In the genomic region with DNA sequence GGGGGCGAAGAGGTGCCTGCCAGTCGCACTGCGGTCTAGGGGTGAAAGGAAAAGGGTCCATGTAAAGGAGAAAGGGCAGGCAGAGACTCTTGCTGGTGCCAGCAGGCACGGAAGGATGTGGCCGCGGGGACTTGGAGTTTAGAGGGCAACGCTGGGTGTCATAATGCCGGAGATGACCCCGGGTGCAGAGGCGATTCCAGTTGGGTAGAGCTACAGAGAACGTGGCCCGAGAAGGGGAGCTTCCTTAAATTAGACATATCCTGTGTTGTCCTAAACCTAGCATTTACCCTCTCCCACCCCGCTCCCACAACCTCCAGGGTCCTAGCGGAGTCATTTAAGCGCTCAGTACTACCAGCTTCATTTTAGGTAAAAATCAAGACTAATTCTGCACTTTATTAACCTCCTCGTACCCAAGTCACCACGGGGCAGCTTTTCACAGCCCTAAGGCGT, we compare ENCODE assay signal across 8 cellular contexts.
DNase-seq lines count a peak whose midpoint lies in the region; ATAC-seq and TF ChIP-seq lines count a peak whose summit lies in the region.

No MANE protein-coding gene starts in this region.

- intact Hi-C loops in testis (cut with DNase I; ENCODE audit: low total_unique reads), result no loop called here

- H3K4me1 ChIP-seq in testis, result peaks cover 29% of the 10 kb centered on the region

- 2% methylated on average over 17 to 18 of the region's 18 CpGs for WGBS in testis, 2 donors

- peak in 1 of 2 donors; percentile 2 for ATAC-seq in activated T-cell treated with anti-CD3 and anti-CD28 coated beads, Interleukin-2, amount 50 U/mL, for 4 hours
- no peak for ATAC-seq in HG03135 (IDR thresholded peaks at IDR 0.05; ENCODE audit: unreplicated experiment)
- ATAC-seq in HG03095 (IDR thresholded peaks at IDR 0.05; ENCODE audit: unreplicated experiment), result no peak

- H3K36me3 Mint-ChIP-seq in activated T-cell treated with anti-CD3 and anti-CD28 coated beads, Interleukin-2, amount 50 U/mL, for 4 hours (ENCODE audit: insufficient read depth), result no peaks in the 10 kb centered on the region
- peaks cover 8% of the 10 kb centered on the region for H3K36me3 Mint-ChIP-seq in activated CD4-positive, alpha-beta memory T cell treated with anti-CD3 and anti-CD28 coated beads, Interleukin-2, amount 10 ng/mL, durations not matched to agents 7 days and 5 days (ENCODE audit: low read depth)

- no peak for DNase-seq in activated T-cell treated with anti-CD3 and anti-CD28 coated beads, Interleukin-2, amount 50 U/mL, for 4 hours
- no peak for DNase-seq in activated T-cell treated with anti-CD3 and anti-CD28 coated beads, Interleukin-2, amount 50 U/mL, for 1 hour
- DNase-seq in activated CD4-positive, alpha-beta memory T cell treated with anti-CD3 and anti-CD28 coated beads, Interleukin-2, amount 10 ng/mL, durations not matched to agents 7 days and 5 days, result no peak
- DNase-seq in testis (no peak), NCI-H2081 treated with DMSO at 0.1 percent for 48 hours (lab: John Stamatoyannopoulos, UW) (no peak)

- peak overlapping the region; percentile 47 for H3K4me3 ChIP-seq in iPS-11a (ENCODE audit: low read depth, low read length)
- peak overlapping the region; percentile 26 to 58 for H3K4me3 ChIP-seq in testis

- no peak for TF ChIP-seq CTCF in testis (IDR thresholded peaks at IDR 0.05)

- peak overlapping the region; percentile 2 for H3K27ac Mint-ChIP-seq in activated CD4-positive, alpha-beta memory T cell treated with anti-CD3 and anti-CD28 coated beads, Interleukin-2, amount 10 ng/mL, durations not matched to agents 7 days and 5 days

- peaks cover 81% of the 10 kb centered on the region for H3K27me3 Mint-ChIP-seq in activated T-cell treated with anti-CD3 and anti-CD28 coated beads, Interleukin-2, amount 50 U/mL, for 4 hours (ENCODE audit: low read depth)
- peaks cover 79% of the 10 kb centered on the region for H3K27me3 Mint-ChIP-seq in activated CD4-positive, alpha-beta memory T cell treated with anti-CD3 and anti-CD28 coated beads, Interleukin-2, amount 10 ng/mL, durations not matched to agents 7 days and 5 days

- H3K4me3 Mint-ChIP-seq in activated T-cell treated with anti-CD3 and anti-CD28 coated beads, Interleukin-2, amount 50 U/mL, for 4 hours, result peak overlapping the region; percentile 71
- H3K4me3 Mint-ChIP-seq in activated CD4-positive, alpha-beta memory T cell treated with anti-CD3 and anti-CD28 coated beads, Interleukin-2, amount 10 ng/mL, durations not matched to agents 7 days and 5 days, result peak overlapping the region; percentile 49

- no peaks in the 10 kb centered on the region for H3K9me3 Mint-ChIP-seq in activated T-cell treated with anti-CD3 and anti-CD28 coated beads, Interleukin-2, amount 50 U/mL, for 4 hours
- H3K9me3 Mint-ChIP-seq in activated CD4-positive, alpha-beta memory T cell treated with anti-CD3 and anti-CD28 coated beads, Interleukin-2, amount 10 ng/mL, durations not matched to agents 7 days and 5 days, result no peaks in the 10 kb centered on the region

- H3K9me3 ChIP-seq in testis, result no peaks in the 10 kb centered on the region

- POLR2A ChIA-PET in activated CD4-positive, alpha-beta memory T cell treated with anti-CD3 and anti-CD28 coated beads, Interleukin-2, amount 10 ng/mL, durations not matched to agents 7 days and 5 days (lab: Charles Lee), result interaction anchor here (0.7 kb wide), 1 partner anchor 27 kb away, joined by 3 read pairs; no protein-coding TSS in a partner anchor

- CTCF ChIA-PET in activated CD4-positive, alpha-beta memory T cell treated with anti-CD3 and anti-CD28 coated beads, Interleukin-2, amount 10 ng/mL, durations not matched to agents 7 days and 5 days (lab: Charles Lee), result no interaction called here

- H3K27ac ChIP-seq in testis, result no peak overlapping the region

- no peaks in the 10 kb centered on the region for H3K36me3 ChIP-seq in testis (ENCODE audit: low read depth, missing control alignments)

- peaks cover 34% of the 10 kb centered on the region for H3K4me1 Mint-ChIP-seq in activated T-cell treated with anti-CD3 and anti-CD28 coated beads, Interleukin-2, amount 50 U/mL, for 4 hours (ENCODE audit: low read depth)
- H3K4me1 Mint-ChIP-seq in activated CD4-positive, alpha-beta memory T cell treated with anti-CD3 and anti-CD28 coated beads, Interleukin-2, amount 10 ng/mL, durations not matched to agents 7 days and 5 days, result peaks cover 41% of the 10 kb centered on the region

- no peaks in the 10 kb centered on the region for H3K27me3 ChIP-seq in testis

- no peak for TF ChIP-seq POLR2A in testis (IDR thresholded peaks at IDR 0.05)
